In the genomic region with DNA sequence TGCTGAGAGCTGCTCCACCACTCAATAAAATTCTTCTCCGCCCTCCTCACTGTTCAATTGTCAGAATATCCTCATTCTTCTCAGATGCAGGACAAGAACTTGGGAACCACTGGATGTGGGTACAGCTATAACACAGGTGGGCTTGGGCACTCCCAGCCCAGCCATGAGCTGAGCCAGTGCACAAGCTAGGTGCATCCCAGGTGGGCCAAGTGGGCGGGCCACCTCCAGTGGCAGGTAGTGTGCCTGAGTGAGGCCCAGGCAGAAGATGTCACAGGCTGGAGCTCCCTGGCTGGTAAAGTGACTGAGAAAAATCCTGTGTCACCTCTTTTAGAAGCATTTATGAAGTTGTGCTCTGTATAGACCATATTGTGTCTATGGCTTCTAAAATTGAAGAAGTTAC, we compare ENCODE assay signal across 8 cellular contexts.
"Had no signal": no experiment of that assay in that cellular context is flagged by ENCODE, and none has a peak within 500 bp of the region (broad histone marks: within the 10 kb centered on the region; RNA-seq: fewer than 3 reads in every experiment).

No MANE protein-coding gene starts in this region.

- H3K4me3 Mint-ChIP-seq: H9 had no signal

- H3K4me3 ChIP-seq: GM23248, K562 had no signal

- FAIRE-seq: H54, HTR-8/SVneo, K562 had no signal

- ATAC-seq: K562 had no signal

- H3K9ac ChIP-seq: GM23248 had no signal

- H2AFZ ChIP-seq: GM23248 had no signal

- H3K27ac ChIP-seq: GM23248 had no signal

- DNase-seq: GM23248, GOT3, H9, HCEC 1CT, IMR-90 had no signal

- H3K9me3 Mint-ChIP-seq: H9 had no signal
